20 cellular contexts compared by ENCODE assay signal in the genomic region with DNA sequence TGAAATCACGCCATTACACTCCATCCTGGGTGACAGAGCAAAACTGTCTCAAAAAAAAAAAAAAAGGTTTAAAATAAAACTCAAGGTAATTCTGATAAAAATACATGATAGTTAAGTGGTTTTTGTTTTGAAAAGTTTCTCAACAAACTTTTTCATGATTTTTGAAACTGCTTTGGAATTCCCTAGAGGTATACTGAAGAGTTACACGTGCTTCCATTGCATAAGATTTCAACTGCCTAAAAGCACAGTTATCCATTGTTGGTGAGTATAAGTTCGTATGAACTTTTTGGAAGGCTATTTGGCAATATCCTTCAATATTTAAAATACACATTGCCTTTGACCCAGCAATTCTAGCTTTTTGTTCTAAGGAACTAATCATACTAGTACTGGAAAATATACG.
DNase-seq lines count a peak whose midpoint lies in the region; ATAC-seq, FAIRE-seq and TF ChIP-seq lines count a peak whose summit lies in the region.
"Had no signal": no experiment of that assay in that cellular context is flagged by ENCODE, and none has a peak within 500 bp of the region (broad histone marks: within the 10 kb centered on the region; RNA-seq: fewer than 3 reads in every experiment).

No MANE protein-coding gene starts in this region.

- no peaks in the 10 kb centered on the region for H3K27me3 ChIP-seq in endodermal cell (ENCODE audit: control insufficient read depth, insufficient read depth, low read length, poor library complexity, severe bottlenecking)
- H3K27me3 ChIP-seq in upper lobe of right lung: no peaks in the 10 kb centered on the region
- H3K27me3 ChIP-seq in heart left ventricle: no peaks in the 10 kb centered on the region
- H3K27me3 ChIP-seq: SJSA1 had no signal

- H3K27ac Mint-ChIP-seq in endodermal cell: no peak overlapping the region
- H3K27ac Mint-ChIP-seq: CD8-positive, alpha-beta T cell had no signal

- H3K4me1 ChIP-seq in endodermal cell (ENCODE audit: control insufficient read depth, insufficient read depth, low read length): no peaks in the 10 kb centered on the region
- no peaks in the 10 kb centered on the region for H3K4me1 ChIP-seq in upper lobe of right lung
- H3K4me1 ChIP-seq in heart left ventricle: no peaks in the 10 kb centered on the region
- H3K4me1 ChIP-seq: SJSA1 had no signal

- H3K9me3 Mint-ChIP-seq in endodermal cell: no peaks in the 10 kb centered on the region
- H3K9me3 Mint-ChIP-seq: CD8-positive, alpha-beta T cell had no signal

- no peaks in the 10 kb centered on the region for H3K27me3 Mint-ChIP-seq in endodermal cell (ENCODE audit: insufficient read depth)

- ATAC-seq in upper lobe of right lung (no peak), heart left ventricle (no peak)
- ATAC-seq: CD8-positive, alpha-beta T cell; PC-3 had no signal

- no peak for TF ChIP-seq POLR2A in NB4 (IDR thresholded peaks at IDR 0.05; ENCODE audit: extremely low read depth, insufficient read length)
- TF ChIP-seq POLR2A in heart left ventricle (IDR thresholded peaks at IDR 0.05): no peak

- intact Hi-C loops in upper lobe of right lung (cut with DNase I) (no loop called here), heart left ventricle (cut with DNase I) (no loop called here)

- peak; percentile 23 for FAIRE-seq in G401.6 (lab: Jason Lieb, UNC)
- FAIRE-seq: GM12892 had no signal

- H3K4me1 Mint-ChIP-seq in endodermal cell: peaks cover 1% of the 10 kb centered on the region

- H3K4me3 ChIP-seq in NB4 (ENCODE audit: low read depth, low read length) (no peak overlapping the region), endodermal cell (ENCODE audit: low read length) (no peak overlapping the region), upper lobe of right lung (no peak overlapping the region), heart left ventricle (no peak overlapping the region)
- H3K4me3 ChIP-seq: SJSA1 had no signal

- peaks cover 50% of the 10 kb centered on the region for H3K36me3 Mint-ChIP-seq in endodermal cell (ENCODE audit: low read depth)

- no peak overlapping the region for H3K4me3 Mint-ChIP-seq in endodermal cell
- H3K4me3 Mint-ChIP-seq: CD8-positive, alpha-beta T cell had no signal

- H3K9ac ChIP-seq in endodermal cell (ENCODE audit: extremely low read depth, low read length, poor library complexity, severe bottlenecking): no peak overlapping the region

- H3K9me3 ChIP-seq in endodermal cell (ENCODE audit: control insufficient read depth, low read length) (no peaks in the 10 kb centered on the region), upper lobe of right lung (no peaks in the 10 kb centered on the region), heart left ventricle (no peaks in the 10 kb centered on the region)
- H3K9me3 ChIP-seq: SJSA1 had no signal

- peak; percentile 40 for DNase-seq in NB4 (ENCODE audit: low read depth)
- no peak for DNase-seq in endodermal cell
- no peak for DNase-seq in upper lobe of right lung
- DNase-seq in NCI-H774 (lab: John Stamatoyannopoulos, UW): no peak
- no peak for DNase-seq in NCI-H1105 (lab: John Stamatoyannopoulos, UW)
- no peak for DNase-seq in heart left ventricle
- DNase-seq: CD8-positive, alpha-beta T cell; DMS79; GDM1; GOT3; MM.1S; NCI-H1417; NCI-H2029; NCI-H510A; NCI-H82; PC-3; T-helper 1 cell had no signal

- H3K27ac ChIP-seq in endodermal cell (ENCODE audit: low read depth, low read length) (no peak overlapping the region), upper lobe of right lung (no peak overlapping the region), heart left ventricle (no peak overlapping the region)
- H3K27ac ChIP-seq: SJSA1 had no signal

- WGBS in endodermal cell (ENCODE audit: insufficient coverage in 1 of 2, insufficient read length in 1 of 2), 2 experiments: 97 to 100% methylated on average over 2 to 4 of the region's 4 CpGs
- WGBS in heart left ventricle, 4 donors: 83 to 91% (median 86%) methylated on average over 4 of the region's 4 CpGs

- peaks cover 53% of the 10 kb centered on the region for H3K36me3 ChIP-seq in endodermal cell (ENCODE audit: control insufficient read depth, insufficient read depth, low read length)
- peaks cover 29% of the 10 kb centered on the region for H3K36me3 ChIP-seq in upper lobe of right lung
- peaks cover 0 to 48% (median 28%) of the 10 kb centered on the region in 9 donors for H3K36me3 ChIP-seq in heart left ventricle

- TF ChIP-seq CTCF in NB4 (IDR thresholded peaks at IDR 0.05; ENCODE audit: low read depth, low read length) (no peak), endodermal cell (conservative IDR thresholded peaks at IDR 0.05) (peak; percentile 49), upper lobe of right lung (IDR thresholded peaks at IDR 0.05) (peak; percentile 8), heart left ventricle (IDR thresholded peaks at IDR 0.05) (no peak)

Comparison
In these comparisons a context has a peak if more than half of its experiments do, and no peak if none do; other contexts are left out.
1. CTCF ChIP-seq: peak in endodermal cell (single experiment) and upper lobe of right lung (single experiment); none in NB4 (single experiment) and heart left ventricle (0 of 12).